In the genomic region with DNA sequence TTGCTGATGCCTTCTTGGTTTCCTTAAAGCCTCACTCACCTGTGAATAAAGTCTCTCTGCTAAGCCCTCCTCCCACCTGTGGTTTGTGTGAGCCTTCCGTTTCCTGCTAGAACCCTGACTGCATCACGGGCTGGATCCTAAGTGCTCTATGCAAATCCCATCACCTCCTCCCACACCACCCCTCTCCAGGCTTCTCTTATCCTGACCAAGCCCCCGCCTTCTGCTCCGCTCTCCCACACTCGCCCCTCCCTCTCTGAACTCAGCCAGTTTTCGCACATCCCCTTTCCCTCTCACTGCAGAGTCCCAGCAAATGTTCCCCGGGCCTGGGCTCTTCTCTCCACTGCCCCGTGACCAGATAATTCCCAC, we compare ENCODE assay signal across 10 cellular contexts. TPM values are rescaled to one million over a fixed set of nuclear protein-coding genes. Genes with fewer than 3 reads are reported as not detected.
A peak's percentile ranks its signal among the peaks of the same experiment; 100 is the strongest.
DNase-seq lines count a peak whose midpoint lies in the region; ATAC-seq and FAIRE-seq lines count a peak whose summit lies in the region.
"Had no signal": no experiment of that assay in that cellular context is flagged by ENCODE, and none has a peak within 500 bp of the region (broad histone marks: within the 10 kb centered on the region; RNA-seq: fewer than 3 reads in every experiment).

No MANE protein-coding gene starts in this region.

- no peak overlapping the region for H4K8ac ChIP-seq in mesendoderm (ENCODE audit: low read depth, low read length)

- no peak overlapping the region for H3K18ac ChIP-seq in mesendoderm (ENCODE audit: low read length)

- no peak overlapping the region for H3K27ac ChIP-seq in CD8-positive, alpha-beta memory T cell (ENCODE audit: low read depth, low read length)
- no peak overlapping the region for H3K27ac ChIP-seq in mesendoderm (ENCODE audit: low read depth, low read length)
- H3K27ac ChIP-seq: foreskin keratinocyte had no signal

- no peaks in the 10 kb centered on the region for H3K79me2 ChIP-seq in mesendoderm (ENCODE audit: control insufficient read depth, insufficient read depth, low read length)

- H3K9me3 Mint-ChIP-seq in CD8-positive, alpha-beta memory T cell: no peaks in the 10 kb centered on the region
- H3K9me3 Mint-ChIP-seq in activated naive CD4-positive, alpha-beta T cell treated with anti-CD3 and anti-CD28 coated beads, Interleukin-2, amount 10 ng/mL, durations not matched to agents 7 days and 5 days: no peaks in the 10 kb centered on the region
- H3K9me3 Mint-ChIP-seq: natural killer cell treated with Interleukin-12 subunit alpha and Interleukin-12 subunit beta and Interleukin-15 and Interleukin-18, amount 100 ng/mL, for 72 hours had no signal

- peak overlapping the region in 5 of 7 donors; percentile 24 to 57 (median 37) for H3K4me3 Mint-ChIP-seq in CD8-positive, alpha-beta memory T cell
- H3K4me3 Mint-ChIP-seq in activated naive CD4-positive, alpha-beta T cell treated with anti-CD3 and anti-CD28 coated beads, Interleukin-2, amount 10 ng/mL, durations not matched to agents 7 days and 5 days: no peak overlapping the region
- H3K4me3 Mint-ChIP-seq: natural killer cell treated with Interleukin-12 subunit alpha and Interleukin-12 subunit beta and Interleukin-15 and Interleukin-18, amount 100 ng/mL, for 72 hours had no signal

- peak overlapping the region; percentile 56 for H4K5ac ChIP-seq in mesendoderm (ENCODE audit: low read length)

- ATAC-seq in GM18517 (IDR thresholded peaks at IDR 0.05; ENCODE audit: unreplicated experiment) (no peak), GM21786 (IDR thresholded peaks at IDR 0.05; ENCODE audit: unreplicated experiment) (no peak), GM21723 (IDR thresholded peaks at IDR 0.05; ENCODE audit: unreplicated experiment) (no peak), HG02763 (IDR thresholded peaks at IDR 0.05; ENCODE audit: unreplicated experiment) (no peak)
- ATAC-seq: foreskin keratinocyte; natural killer cell treated with Interleukin-12 subunit alpha and Interleukin-12 subunit beta and Interleukin-15 and Interleukin-18, amount 100 ng/mL, for 72 hours had no signal

- no peaks in the 10 kb centered on the region for H3K79me1 ChIP-seq in mesendoderm (ENCODE audit: low read length)

- H3K36me3 ChIP-seq in CD8-positive, alpha-beta memory T cell (ENCODE audit: insufficient read depth, low read length): no peaks in the 10 kb centered on the region
- no peaks in the 10 kb centered on the region for H3K36me3 ChIP-seq in mesendoderm (ENCODE audit: control insufficient read depth, insufficient read depth, low read length)

- no peak overlapping the region for H3K4ac ChIP-seq in mesendoderm (ENCODE audit: low read depth, low read length)

- no peak for DNase-seq in CD8-positive, alpha-beta memory T cell
- DNase-seq in GM18507 (ENCODE audit: extremely low spot score, insufficient read length, low read depth) (no peak), mesendoderm (peak; percentile 96)
- peak; percentile 36 for DNase-seq in activated naive CD4-positive, alpha-beta T cell treated with anti-CD3 and anti-CD28 coated beads, Interleukin-2, amount 10 ng/mL, durations not matched to agents 7 days and 5 days
- DNase-seq: foreskin keratinocyte had no signal

- H3K27ac Mint-ChIP-seq in CD8-positive, alpha-beta memory T cell: peak overlapping the region in 1 of 8 donors; percentile 10
- no peak overlapping the region for H3K27ac Mint-ChIP-seq in activated naive CD4-positive, alpha-beta T cell treated with anti-CD3 and anti-CD28 coated beads, Interleukin-2, amount 10 ng/mL, durations not matched to agents 7 days and 5 days
- H3K27ac Mint-ChIP-seq: natural killer cell treated with Interleukin-12 subunit alpha and Interleukin-12 subunit beta and Interleukin-15 and Interleukin-18, amount 100 ng/mL, for 72 hours had no signal

- FAIRE-seq in GM18507 (lab: Jason Lieb, UNC): peak; percentile 60

- WGBS in mesendoderm (ENCODE audit: extremely low coverage, insufficient coverage, low lambda C conversion rate): no CpG with 5 or more reads among the region's 8 CpGs

- H3K36me3 Mint-ChIP-seq in CD8-positive, alpha-beta memory T cell: no peaks in the 10 kb centered on the region
- H3K36me3 Mint-ChIP-seq in activated naive CD4-positive, alpha-beta T cell treated with anti-CD3 and anti-CD28 coated beads, Interleukin-2, amount 10 ng/mL, durations not matched to agents 7 days and 5 days: no peaks in the 10 kb centered on the region
- H3K36me3 Mint-ChIP-seq: natural killer cell treated with Interleukin-12 subunit alpha and Interleukin-12 subunit beta and Interleukin-15 and Interleukin-18, amount 100 ng/mL, for 72 hours had no signal

- peak overlapping the region; percentile 47 for H3K9ac ChIP-seq in mesendoderm (ENCODE audit: low read length)

- POLR2A ChIA-PET in CD8-positive, alpha-beta memory T cell (lab: Charles Lee): no interaction called here

- no peak overlapping the region for H3K4me3 ChIP-seq in CD8-positive, alpha-beta memory T cell (ENCODE audit: low read length)
- H3K4me3 ChIP-seq in mesendoderm (ENCODE audit: low read length): no peak overlapping the region

- H3K23ac ChIP-seq in mesendoderm (ENCODE audit: low read length): no peak overlapping the region

- H2BK120ac ChIP-seq in mesendoderm (ENCODE audit: low read depth, low read length): no peak overlapping the region

- no peak overlapping the region for H2AK5ac ChIP-seq in mesendoderm (ENCODE audit: low read length)

- H3K56ac ChIP-seq in mesendoderm (ENCODE audit: low read length): peak overlapping the region; percentile 79

- peak overlapping the region; percentile 84 for H3K4me2 ChIP-seq in mesendoderm (ENCODE audit: low read length)

- no peaks in the 10 kb centered on the region for H3K9me3 ChIP-seq in CD8-positive, alpha-beta memory T cell (ENCODE audit: low read length)

- CTCF ChIA-PET in CD8-positive, alpha-beta memory T cell (lab: Charles Lee): no interaction called here
- CTCF ChIA-PET in activated naive CD4-positive, alpha-beta T cell treated with anti-CD3 and anti-CD28 coated beads, Interleukin-2, amount 10 ng/mL, durations not matched to agents 7 days and 5 days (lab: Charles Lee): interaction anchor here (0.6 to 0.8 kb wide), 2 partner anchors 23 to 1011 kb away, joined by 3 read pairs; no protein-coding TSS in a partner anchor

- peaks cover 11 to 16% (median 15%) of the 10 kb centered on the region in 3 donors for H3K4me1 Mint-ChIP-seq in CD8-positive, alpha-beta memory T cell
- H3K4me1 Mint-ChIP-seq in activated naive CD4-positive, alpha-beta T cell treated with anti-CD3 and anti-CD28 coated beads, Interleukin-2, amount 10 ng/mL, durations not matched to agents 7 days and 5 days: peaks cover 16% of the 10 kb centered on the region

- H2BK5ac ChIP-seq in mesendoderm (ENCODE audit: low read length): no peak overlapping the region

- H3K27me3 ChIP-seq in CD8-positive, alpha-beta memory T cell (ENCODE audit: insufficient read depth, low read length, poor library complexity, severe bottlenecking): no peaks in the 10 kb centered on the region
- H3K27me3 ChIP-seq in mesendoderm (ENCODE audit: insufficient read depth, low read length, poor library complexity): no peaks in the 10 kb centered on the region
- H3K27me3 ChIP-seq: foreskin keratinocyte had no signal

- peaks cover 5 to 10% of the 10 kb centered on the region in 2 donors for H3K27me3 Mint-ChIP-seq in CD8-positive, alpha-beta memory T cell
- H3K27me3 Mint-ChIP-seq in activated naive CD4-positive, alpha-beta T cell treated with anti-CD3 and anti-CD28 coated beads, Interleukin-2, amount 10 ng/mL, durations not matched to agents 7 days and 5 days: peaks cover 36% of the 10 kb centered on the region

- H2BK15ac ChIP-seq in mesendoderm (replicated peaks; ENCODE audit: low read depth): no peak overlapping the region

- peaks cover 13% of the 10 kb centered on the region for H3K4me1 ChIP-seq in CD8-positive, alpha-beta memory T cell (ENCODE audit: insufficient read depth, low read length)
- H3K4me1 ChIP-seq in mesendoderm (ENCODE audit: control insufficient read depth, low read depth, low read length): peaks cover 12% of the 10 kb centered on the region
- H3K4me1 ChIP-seq: foreskin keratinocyte had no signal

RNA-seq across cellular contexts. Expression of a gene that starts 51.8 kb away (rescaled TPM):
- total RNA-seq in CD8-positive, alpha-beta memory T cell: 1 to 10 TPM; 1.6 to 1.8 TPM
- not detected for polyA plus RNA-seq in CD8-positive, alpha-beta memory T cell
- 52.3 TPM for polyA plus RNA-seq in mesendoderm (2013, experiment 1 of 2)
- polyA plus RNA-seq in mesendoderm (2013, experiment 2 of 2): 51.2 TPM

Comparison
In these comparisons a context has a peak if more than half of its experiments do, and no peak if none do; other contexts are left out.
1. DNase-seq: peak in activated naive CD4-positive, alpha-beta T cell treated with anti-CD3 and anti-CD28 coated beads, Interleukin-2, amount 10 ng/mL, durations not matched to agents 7 days and 5 days (single experiment) and mesendoderm (single experiment); none in CD8-positive, alpha-beta memory T cell (0 of 5) and GM18507 (single experiment).